8 cellular contexts compared by ENCODE assay signal in genomic region chr11:44979536-44980399, GRCh38. TPM values are rescaled to one million over a fixed set of nuclear protein-coding genes. Genes with fewer than 3 reads are reported as not detected.
A peak's percentile ranks its signal among the peaks of the same experiment; 100 is the strongest.
DNase-seq lines count a peak whose midpoint lies in the region; ATAC-seq and TF ChIP-seq lines count a peak whose summit lies in the region.

No MANE protein-coding gene starts in this region.

- POLR2A ChIA-PET in HCT116 (lab: Charles Lee) = interaction anchor here (0.9 to 1.3 kb wide), 2 partner anchors 40 to 50 kb away, joined by 3 read pairs; no protein-coding TSS in a partner anchor

- H3K4me2 ChIP-seq in HCT116 (ENCODE audit: low read length) = peak overlapping the region; percentile 14

- no peaks in the 10 kb centered on the region for H3K36me3 ChIP-seq in HCT116 (ENCODE audit: control insufficient read depth in 1 of 2, insufficient read depth in 2 of 2, low read length in 2 of 2)

- H2AFZ ChIP-seq in HCT116 (ENCODE audit: low read depth, low read length, poor library complexity, severe bottlenecking) = no peak overlapping the region

- no peaks in the 10 kb centered on the region for H3K9me2 ChIP-seq in HCT116 (ENCODE audit: insufficient read depth)

- CTCF ChIA-PET in HCT116 (lab: Charles Lee) = interaction anchor here (1.4 kb wide), 1 partner anchor 13 kb away, joined by 3 read pairs; no protein-coding TSS in a partner anchor

- RAD21 ChIA-PET in HCT116 (lab: Charles Lee; ENCODE audit: low non-redundant PET in 1 of 2, low total read pairs in 2 of 2, uncharacterized antibody in 2 of 2, unreplicated experiment in 2 of 2) = no interaction called here

- peak; percentile 10 for DNase-seq in HCT116 (ENCODE audit: low read depth, low spot score)
- peak; percentile 91 for DNase-seq in NCI-H748 treated with DMSO at 0.1 percent for 48 hours (lab: John Stamatoyannopoulos, UW)
- DNase-seq in fibroblast of pulmonary artery (ENCODE audit: low read depth) = peak; percentile 46
- peak; percentile 51 for DNase-seq in pulmonary artery endothelial cell (ENCODE audit: low read depth, low spot score)

- no peak overlapping the region for H3K9ac ChIP-seq in HCT116 (ENCODE audit: low read length)

- intact Hi-C loops in HCT116 (cut with micrococcal nuclease) = no loop called here

- BruUV-seq in HCT116 (replicated peaks; lab: Mats Ljungman, UMichigan) = no TSS peak

- H3K27me3 ChIP-seq in HCT116 (ENCODE audit: insufficient read depth, low read length) = no peaks in the 10 kb centered on the region

- H3K4me1 ChIP-seq in HCT116 (ENCODE audit: control insufficient read depth in 1 of 2, insufficient read depth in 2 of 2, low read length in 2 of 2) = peaks cover 15 to 20% of the 10 kb centered on the region in 2 experiments

- H3K27ac ChIP-seq in HCT116 (ENCODE audit: low read depth, low read length) = peak overlapping the region; percentile 14; the same call in 1 of the 2 replicates

- H3K79me2 ChIP-seq in HCT116 (ENCODE audit: insufficient read depth, low read length) = no peaks in the 10 kb centered on the region

- H3K9me3 ChIP-seq in HCT116 (ENCODE audit: control insufficient read depth in 1 of 2, insufficient read depth in 1 of 2, low read depth in 1 of 2, low read length in 2 of 2) = no peaks in the 10 kb centered on the region

- TF ChIP-seq RAD21 in HCT116 (IDR thresholded peaks at IDR 0.05; ENCODE audit: low read depth) = no peak

- H4K20me1 ChIP-seq in HCT116 (ENCODE audit: insufficient read depth) = no peaks in the 10 kb centered on the region

- TF ChIP-seq CTCF in HCT116 (IDR thresholded peaks at IDR 0.05 in 2 of 3, conservative IDR thresholded peaks at IDR 0.05 in 1 of 3; ENCODE audit: borderline replicate concordance in 1 of 3, insufficient read depth in 1 of 3, low read depth in 2 of 3, low read length in 2 of 3) = no peak
- no peak for TF ChIP-seq CTCF in fibroblast of pulmonary artery (IDR thresholded peaks at IDR 0.05; ENCODE audit: low read length, missing control alignments)

- H3K4me3 ChIP-seq in HCT116 (replicated peaks in 1 of 2; ENCODE audit: low read depth in 1 of 2, low read length in 2 of 2) (no peak overlapping the region), fibroblast of pulmonary artery (replicated peaks; ENCODE audit: low read depth, low read length) (no peak overlapping the region)

- TF ChIP-seq POLR2A in HCT116 (IDR thresholded peaks at IDR 0.05; ENCODE audit: borderline replicate concordance, extremely low read depth, insufficient read depth, insufficient read length) = no peak

- peak; percentile 41 for ATAC-seq in HCT116
- no peak for ATAC-seq in HG03045 (IDR thresholded peaks at IDR 0.05; ENCODE audit: unreplicated experiment)
- no peak for ATAC-seq in GM18519 (IDR thresholded peaks at IDR 0.05; ENCODE audit: low FRiP score, unreplicated experiment)
- ATAC-seq in HG03565 (IDR thresholded peaks at IDR 0.05; ENCODE audit: unreplicated experiment) = no peak
- no peak for ATAC-seq in GM19328 (IDR thresholded peaks at IDR 0.05; ENCODE audit: unreplicated experiment)

TF ChIP-seq in HCT116, 20 proteins besides CTCF, POLR2A, EP300 and RAD21:
- no peak for TF ChIP-seq SIN3A (IDR thresholded peaks at IDR 0.05; ENCODE audit: low read depth)
- TF ChIP-seq ATF3 (IDR thresholded peaks at IDR 0.05) = no peak
- TF ChIP-seq ZFX (IDR thresholded peaks at IDR 0.05) = no peak
- no peak for TF ChIP-seq EZH2 (IDR thresholded peaks at IDR 0.05)
- no peak for TF ChIP-seq YY1 (IDR thresholded peaks at IDR 0.05; ENCODE audit: extremely low read depth, insufficient replicate concordance, low read depth, low read length)
- TF ChIP-seq JUND (IDR thresholded peaks at IDR 0.05) = no peak
- TF ChIP-seq REST (IDR thresholded peaks at IDR 0.05; ENCODE audit: low read depth) = no peak
- TF ChIP-seq SRF (IDR thresholded peaks at IDR 0.05; ENCODE audit: low read depth) = no peak
- no peak for TF ChIP-seq SP1 (IDR thresholded peaks at IDR 0.05; ENCODE audit: low read depth)
- TF ChIP-seq MAX (IDR thresholded peaks at IDR 0.05) = no peak
- no peak for TF ChIP-seq ELF1 (IDR thresholded peaks at IDR 0.05; ENCODE audit: borderline replicate concordance, low read depth)
- TF ChIP-seq EZH2phosphoT487 (IDR thresholded peaks at IDR 0.05; ENCODE audit: borderline replicate concordance) = no peak
- no peak for TF ChIP-seq CBX3 (IDR thresholded peaks at IDR 0.05; ENCODE audit: low read depth)

RNA-seq across cellular contexts. Expression of gene TP53I11, which starts 29.1 kb away (rescaled TPM):
- total RNA-seq in HCT116 (2021; ENCODE audit: unreplicated experiment) (46.9 TPM), pulmonary artery endothelial cell (19.9 and 24.1 TPM in 2 replicates)
- 43.2 and 45.5 TPM in 2 replicates for polyA plus RNA-seq in HCT116 (2012)

Comparison
In these comparisons a context has a peak if more than half of its experiments do, and no peak if none do; other contexts are left out.
1. DNase-seq: peak in every context shown above with its lines; median percentile 91 in NCI-H748 treated with DMSO at 0.1 percent for 48 hours; 51 in pulmonary artery endothelial cell; 46 in fibroblast of pulmonary artery; 10 in HCT116.